Comparison of ENCODE assay signal across 9 cellular contexts in the genomic region with DNA sequence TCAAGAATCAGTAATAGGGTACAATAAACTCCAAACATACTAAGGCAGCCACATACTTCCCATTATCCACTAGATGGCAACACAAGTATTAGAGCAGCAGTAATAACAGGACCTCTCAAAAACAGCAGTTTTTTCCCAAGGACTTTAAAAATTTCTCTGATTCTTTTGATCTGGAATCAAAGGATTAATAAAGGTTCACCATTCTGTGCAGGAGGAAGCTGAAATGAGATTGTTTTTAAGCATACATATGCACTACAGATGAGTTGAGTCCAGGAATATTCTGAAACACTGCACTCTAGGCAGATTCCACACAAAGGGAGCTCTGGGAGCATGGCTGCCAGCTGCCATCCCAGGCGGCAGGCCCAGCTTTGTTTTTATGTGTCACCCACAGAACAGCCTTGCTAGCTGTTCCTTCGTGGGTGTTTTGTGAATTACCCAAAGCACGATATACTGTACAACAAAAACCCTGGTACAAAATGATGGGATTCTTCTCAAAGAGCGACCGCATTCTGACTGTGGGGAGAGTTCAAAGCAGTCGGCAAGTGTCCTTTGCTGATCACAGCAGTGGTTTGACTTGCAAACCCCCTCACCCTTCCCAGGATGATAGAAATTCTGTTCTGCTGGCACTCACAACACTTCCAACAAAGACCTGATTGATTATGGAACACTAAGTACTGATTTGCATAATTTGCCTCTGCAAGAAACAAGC.
DNase-seq lines count a peak whose midpoint lies in the region; ATAC-seq and TF ChIP-seq lines count a peak whose summit lies in the region.
"Had no signal": no experiment of that assay in that cellular context is flagged by ENCODE, and none has a peak within 500 bp of the region (broad histone marks: within the 10 kb centered on the region; RNA-seq: fewer than 3 reads in every experiment).

No MANE protein-coding gene starts in this region.

- peaks cover 10% of the 10 kb centered on the region for H3K4me1 Mint-ChIP-seq in Caco-2 (ENCODE audit: low read depth, unreplicated experiment)

- H3K36me3 ChIP-seq in Caco-2 (ENCODE audit: control insufficient read depth, insufficient read depth, low read length) (no peaks in the 10 kb centered on the region), colonic mucosa (no peaks in the 10 kb centered on the region)

- 52 to 58% methylated on average over 6 of the region's 6 CpGs for WGBS in lower leg skin, 2 donors

- H3K36me3 Mint-ChIP-seq in Caco-2 (ENCODE audit: insufficient read depth, unreplicated experiment): no peaks in the 10 kb centered on the region

- H3K4me3 Mint-ChIP-seq in Caco-2 (ENCODE audit: unreplicated experiment): no peak overlapping the region

- H3K27ac Mint-ChIP-seq in Caco-2 (ENCODE audit: unreplicated experiment): no peak overlapping the region

- TF ChIP-seq CTCF in Caco-2 (IDR thresholded peaks at IDR 0.05; ENCODE audit: insufficient read depth in 1 of 2, low read depth in 1 of 2, low read length in 1 of 2, severe bottlenecking in 1 of 2, unreplicated experiment in 1 of 2) (peak; percentile 38 to 48), colonic mucosa (IDR thresholded peaks at IDR 0.05) (peak; percentile 12), lower leg skin (IDR thresholded peaks at IDR 0.05) (no peak)

- no peak for TF ChIP-seq POLR2A in lower leg skin (IDR thresholded peaks at IDR 0.05)

- no peaks in the 10 kb centered on the region for H3K27me3 ChIP-seq in Caco-2 (replicated peaks; ENCODE audit: control insufficient read depth, insufficient read depth, low read length)
- H3K27me3 ChIP-seq in colonic mucosa: no peaks in the 10 kb centered on the region

- intact Hi-C loops in Caco-2 (cut with micrococcal nuclease; ENCODE audit: unreplicated experiment) (loop anchor here (10.0 kb wide), 2 partner anchors 184 to 274 kb away; no protein-coding TSS in a partner anchor), colonic mucosa (cut with DNase I) (loop anchor here (10.0 kb wide), 1 partner anchor 404 kb away; no protein-coding TSS in a partner anchor), lower leg skin (cut with DNase I; ENCODE audit: low total_unique reads) (no loop called here)

- POLR2A ChIA-PET in Caco-2 (lab: Charles Lee): no interaction called here

- no peak overlapping the region for H3K27ac ChIP-seq in colonic mucosa

- no peak for ATAC-seq in GM18511 (IDR thresholded peaks at IDR 0.05; ENCODE audit: unreplicated experiment)

- CTCF ChIA-PET in Caco-2 (lab: Charles Lee): interaction anchor here (0.6 to 1.4 kb wide), 3 partner anchors 31 to 74 kb away, joined by 3 to 8 read pairs (median 3); no protein-coding TSS in a partner anchor

- H3K4me3 ChIP-seq in Caco-2 (ENCODE audit: low read depth, low read length) (no peak overlapping the region), colonic mucosa (no peak overlapping the region), lower leg skin (ENCODE audit: low read depth, poor library complexity, severe bottlenecking) (no peak overlapping the region)

- H3K4me1 ChIP-seq in Caco-2 (no peaks in the 10 kb centered on the region), colonic mucosa (no peaks in the 10 kb centered on the region)

- no peak for DNase-seq in Caco-2
- DNase-seq in NCI-H1694 (lab: John Stamatoyannopoulos, UW): peak; percentile 2
- no peak for DNase-seq in colonic mucosa
- DNase-seq in myocyte (ENCODE audit: low read depth): peak; percentile 64
- DNase-seq in activated CD4-positive, alpha-beta T cell treated with anti-CD3 and anti-CD28 coated beads for 48 hours: no peak
- DNase-seq in GM19240 (ENCODE audit: insufficient read length, low spot score): no peak
- DNase-seq in lower leg skin (ENCODE audit: low spot score in 2 of 2): no peak
- DNase-seq: NCI-H1436 had no signal

- no peaks in the 10 kb centered on the region for H3K9me3 Mint-ChIP-seq in Caco-2 (ENCODE audit: unreplicated experiment)

- H3K27me3 Mint-ChIP-seq in Caco-2 (ENCODE audit: insufficient read depth, unreplicated experiment): no peaks in the 10 kb centered on the region

- no peaks in the 10 kb centered on the region for H3K9me3 ChIP-seq in Caco-2
- H3K9me3 ChIP-seq in colonic mucosa: no peaks in the 10 kb centered on the region

- no TSS peak for BruUV-seq in Caco-2 (replicated peaks; lab: Mats Ljungman, UMichigan)

- no peak overlapping the region for H3K9ac ChIP-seq in colonic mucosa (ENCODE audit: low read depth in 2 of 2, low read length in 2 of 2)

Comparison
In these comparisons a context has a peak if more than half of its experiments do, and no peak if none do; other contexts are left out.
1. DNase-seq: peak in NCI-H1694 (single experiment) and myocyte (single experiment); none in Caco-2 (0 of 2), colonic mucosa (single experiment), activated CD4-positive, alpha-beta T cell treated with anti-CD3 and anti-CD28 coated beads for 48 hours (single experiment), GM19240 (single experiment) and lower leg skin (0 of 2).
2. CTCF ChIP-seq: peak in Caco-2 (2 of 2) and colonic mucosa (single experiment); none in lower leg skin (0 of 3).